Comparison of ENCODE assay signal across 13 cellular contexts in genomic region chr1:36178479-36179219, GRCh38. TPM values are rescaled to one million over a fixed set of nuclear protein-coding genes. Genes with fewer than 3 reads are reported as not detected.
DNase-seq lines count a peak whose midpoint lies in the region; ATAC-seq, FAIRE-seq and TF ChIP-seq lines count a peak whose summit lies in the region.
"Had no signal": no experiment of that assay in that cellular context is flagged by ENCODE, and none has a peak within 500 bp of the region (broad histone marks: within the 10 kb centered on the region; RNA-seq: fewer than 3 reads in every experiment).

No MANE protein-coding gene starts in this region.

- CTCF ChIA-PET in SK-N-SH (lab: Yijun Ruan, JAX) = interaction anchor here (1.5 kb wide), 1 partner anchor 10 kb away, joined by 3 read pairs; no protein-coding TSS in a partner anchor

- H3K9ac ChIP-seq in SK-N-SH = no peak overlapping the region

- DNase-seq in SK-N-SH = peak; percentile 60
- DNase-seq in heart left ventricle = peak in 3 of 5 donors; percentile 56 to 62 (median 57)
- DNase-seq in transverse colon = peak; percentile 90
- no peak for DNase-seq in GM19239 (ENCODE audit: insufficient read length, low spot score)
- DNase-seq in activated CD4-positive, CD25-positive, alpha-beta regulatory T cell (lab: John Stamatoyannopoulos, UW) = no peak
- DNase-seq: NCI-H446 had no signal

- H3K4me3 ChIP-seq in SK-N-SH (ENCODE audit: low read depth in 2 of 2, low read length in 1 of 2) (no peak overlapping the region), heart left ventricle (no peak overlapping the region), mesodermal cell (ENCODE audit: extremely low read depth, insufficient read depth, low read length, poor library complexity, severe bottlenecking) (no peak overlapping the region), transverse colon (peak overlapping the region in 3 of 4 donors; percentile 13 to 36 (median 24))
- H3K4me3 ChIP-seq: SJSA1 had no signal

- no peak for TF ChIP-seq CTCF in SK-N-SH (IDR thresholded peaks at IDR 0.05)
- no peak for TF ChIP-seq CTCF in heart left ventricle (IDR thresholded peaks at IDR 0.05)
- no peak for TF ChIP-seq CTCF in transverse colon (IDR thresholded peaks at IDR 0.05)

- no peak for TF ChIP-seq EP300 in SK-N-SH (IDR thresholded peaks at IDR 0.05; ENCODE audit: borderline replicate concordance in 1 of 2, low read depth in 1 of 2, low read length in 1 of 2)
- TF ChIP-seq EP300 in transverse colon (IDR thresholded peaks at IDR 0.05; ENCODE audit: low read depth) = no peak

- no peaks in the 10 kb centered on the region for H3K9me3 ChIP-seq in SK-N-SH
- no peaks in the 10 kb centered on the region for H3K9me3 ChIP-seq in heart left ventricle
- H3K9me3 ChIP-seq in mesodermal cell (ENCODE audit: control insufficient read depth, low read length) = no peaks in the 10 kb centered on the region
- no peaks in the 10 kb centered on the region for H3K9me3 ChIP-seq in transverse colon
- H3K9me3 ChIP-seq: SJSA1 had no signal

- H3K9me2 ChIP-seq in SK-N-SH = no peaks in the 10 kb centered on the region

- H3F3A ChIP-seq in SK-N-SH (replicated peaks; ENCODE audit: insufficient read depth) = peaks cover 20% of the 10 kb centered on the region

- H3K4me2 ChIP-seq in SK-N-SH = no peak overlapping the region

- no peak for ATAC-seq in SK-N-SH treated with all-trans-retinoic acid at 6 μM for 48 hours
- peak in 3 of 4 donors; percentile 25 to 44 (median 35) for ATAC-seq in heart left ventricle
- ATAC-seq in HG03520 (IDR thresholded peaks at IDR 0.05; ENCODE audit: unreplicated experiment) = no peak
- ATAC-seq: activated CD4-positive, CD25-positive, alpha-beta regulatory T cell treated with anti-CD3 and anti-CD28 coated beads, Interleukin-2, amount 50 U/mL, for 24 hours had no signal

- H3K27ac ChIP-seq in SK-N-SH (ENCODE audit: low read depth in 2 of 2, low read length in 1 of 2) (no peak overlapping the region), heart left ventricle (peak overlapping the region; percentile 20 to 100 (median 61)), mesodermal cell (ENCODE audit: low read depth, low read length, severe bottlenecking) (peak overlapping the region; percentile 29), transverse colon (peak overlapping the region; percentile 79 to 86 (median 82))
- H3K27ac ChIP-seq: SJSA1 had no signal

- no peak for TF ChIP-seq POLR2A in heart left ventricle (IDR thresholded peaks at IDR 0.05)
- TF ChIP-seq POLR2A in transverse colon (IDR thresholded peaks at IDR 0.05) = peak; percentile 51

- no peak overlapping the region for H2AFZ ChIP-seq in SK-N-SH (ENCODE audit: low read depth)

- no peak for TF ChIP-seq RAD21 in SK-N-SH (IDR thresholded peaks at IDR 0.05; ENCODE audit: low read length)

- no peak for FAIRE-seq in GM19239 (lab: Jason Lieb, UNC)
- FAIRE-seq: A204.1, bronchial epithelial cell had no signal

- peaks cover 0 to 6% of the 10 kb centered on the region in 2 experiments; a peak in 1 of 4 replicates for H3K4me1 ChIP-seq in SK-N-SH (ENCODE audit: control insufficient read depth in 1 of 2, insufficient read depth in 2 of 2, low read depth in 1 of 2, low read length in 1 of 2)
- peaks cover 0 to 61% (median 28%) of the 10 kb centered on the region in 12 donors for H3K4me1 ChIP-seq in heart left ventricle
- peaks cover 36% of the 10 kb centered on the region for H3K4me1 ChIP-seq in mesodermal cell (ENCODE audit: control insufficient read depth, insufficient read depth, low read length, poor library complexity, severe bottlenecking)
- H3K4me1 ChIP-seq in transverse colon = peaks cover 16 to 51% (median 30%) of the 10 kb centered on the region in 4 donors
- H3K4me1 ChIP-seq: SJSA1 had no signal

- intact Hi-C loops in heart left ventricle (cut with DNase I) = no loop called here
- intact Hi-C loops in transverse colon (cut with DNase I; ENCODE audit: low total_unique reads) = no loop called here

- peaks cover 45 to 58% of the 10 kb centered on the region in 2 experiments for H3K36me3 ChIP-seq in SK-N-SH (replicated peaks in 1 of 2; ENCODE audit: control insufficient read depth in 1 of 2, insufficient read depth in 2 of 2, low read length in 1 of 2)
- peaks cover 3 to 87% (median 80%) of the 10 kb centered on the region in 9 donors for H3K36me3 ChIP-seq in heart left ventricle
- H3K36me3 ChIP-seq in mesodermal cell (ENCODE audit: control insufficient read depth, insufficient read depth, low read length) = peaks cover 87% of the 10 kb centered on the region
- H3K36me3 ChIP-seq in transverse colon = peaks cover 0 to 39% (median 12%) of the 10 kb centered on the region in 4 donors

- H3K79me2 ChIP-seq in SK-N-SH (ENCODE audit: insufficient read depth) = peaks cover 32% of the 10 kb centered on the region

- peaks cover 21% of the 10 kb centered on the region; the same call in 1 of the 2 replicates for H4K20me1 ChIP-seq in SK-N-SH (ENCODE audit: insufficient read depth)

- in situ Hi-C loops in transverse colon (cut with MboI; ENCODE audit: low pct_ligation_motif_present in 1 of 4, low pct_unique_long_range_greater_than_20kb in 1 of 4, low sequenced_read_pairs in 3 of 4) = loop anchor here in 3 of 4 donors (25.0 kb wide), 2 partner anchors 109 to 234 kb away; no protein-coding TSS in a partner anchor

- H3K27me3 ChIP-seq in SK-N-SH (ENCODE audit: insufficient read depth) = no peaks in the 10 kb centered on the region
- no peaks in the 10 kb centered on the region for H3K27me3 ChIP-seq in heart left ventricle
- H3K27me3 ChIP-seq in transverse colon = no peaks in the 10 kb centered on the region
- H3K27me3 ChIP-seq: SJSA1 had no signal

- POLR2A ChIA-PET in SK-N-SH (lab: Yijun Ruan, JAX) = no interaction called here

- 96% methylated on average over 62 of the region's 62 CpGs for WGBS in SK-N-SH (ENCODE audit: low lambda C conversion rate)
- 54 to 79% (median 70%) methylated on average over 60 to 62 of the region's 62 CpGs for WGBS in heart left ventricle, 4 donors
- WGBS in mesodermal cell (ENCODE audit: insufficient coverage in 2 of 2), 2 experiments = 48 to 50% methylated on average over 60 to 61 of the region's 62 CpGs
- WGBS in transverse colon (ENCODE audit: low coverage in 1 of 2), 2 donors = 65% methylated on average over 62 of the region's 62 CpGs; no CpG with 5 or more reads in 1 of the 2 donors

TF ChIP-seq in SK-N-SH treated with all-trans-retinoic acid at 6 μM for 48 hours, 23 proteins besides CTCF, POLR2A, EP300 and RAD21 (continues in another document):
- no peak for TF ChIP-seq POU6F1 (CRISPR knock-in tag; IDR thresholded peaks at IDR 0.05; ENCODE audit: borderline replicate concordance, low read depth)
- TF ChIP-seq RARB (CRISPR knock-in tag; IDR thresholded peaks at IDR 0.05) = no peak
- no peak for TF ChIP-seq ZC3H10 (CRISPR knock-in tag; IDR thresholded peaks at IDR 0.05)
- TF ChIP-seq ZNF70 (CRISPR knock-in tag; IDR thresholded peaks at IDR 0.05) = no peak
- TF ChIP-seq GLIS3 (CRISPR knock-in tag; IDR thresholded peaks at IDR 0.05) = no peak
- TF ChIP-seq ZNF565 (CRISPR knock-in tag; conservative IDR thresholded peaks at IDR 0.05; ENCODE audit: low read depth) = no peak

RNA-seq across cellular contexts. Expression of gene MAP7D1, which starts 22.7 kb away (rescaled TPM):
- polyA plus RNA-seq in SK-N-SH (2012; rRNA removed) (40.6 and 69.9 TPM in 2 replicates), heart left ventricle (100 to 1,000 TPM; 236 to 331 TPM)
- 78.2 and 85.1 TPM in 2 replicates for polyA plus RNA-seq in SK-N-SH (2012; cell fraction: cytosol; rRNA removed)
- polyA plus RNA-seq in SK-N-SH (2012; cell fraction: nucleus; rRNA removed) = 137 and 148 TPM in 2 replicates
- total RNA-seq in heart left ventricle (100 to 1,000 TPM; 249 to 706 (median 328) TPM), transverse colon (100 to 1,000 TPM in 1 of 4 donors, 10 to 100 TPM in 3; 74.3 to 187 (median 86.0) TPM)
- 148 TPM for polyA plus RNA-seq in mesodermal cell (2013, experiment 1 of 2)
- polyA plus RNA-seq in mesodermal cell (2013, experiment 2 of 2) = 124 TPM

RNA-seq across cellular contexts. Expression of gene TRAPPC3, which starts 29.4 kb away (rescaled TPM):
- polyA plus RNA-seq in SK-N-SH (2012; rRNA removed) = 149 and 169 TPM in 2 replicates
- polyA plus RNA-seq in SK-N-SH (2012; cell fraction: cytosol; rRNA removed) = 172 and 173 TPM in 2 replicates
- 83.1 and 92.3 TPM in 2 replicates for polyA plus RNA-seq in SK-N-SH (2012; cell fraction: nucleus; rRNA removed)
- total RNA-seq in heart left ventricle = 10 to 100 TPM; 45.3 to 77.2 (median 52.9) TPM
- polyA plus RNA-seq in heart left ventricle = 10 to 100 TPM; 40.8 to 89.6 TPM
- polyA plus RNA-seq in mesodermal cell (2013, experiment 1 of 2) = 61.7 TPM
- polyA plus RNA-seq in mesodermal cell (2013, experiment 2 of 2) = 55.2 TPM
- 100 to 1,000 TPM in 3 of 4 donors, 10 to 100 TPM in 1; 54.6 to 165 (median 105) TPM for total RNA-seq in transverse colon

RNA-seq across cellular contexts. Expression of gene THRAP3, which starts 45.6 kb away (rescaled TPM):
- polyA plus RNA-seq in SK-N-SH (2012; rRNA removed) = 33.7 and 46.1 TPM in 2 replicates
- polyA plus RNA-seq in SK-N-SH (2012; cell fraction: cytosol; rRNA removed) = 34.8 and 38.8 TPM in 2 replicates
- polyA plus RNA-seq in SK-N-SH (2012; cell fraction: nucleus; rRNA removed) = 18.0 and 38.3 TPM in 2 replicates
- 100 to 1,000 TPM in 4 of 9 donors, 10 to 100 TPM in 5; 68.6 to 106 (median 92.8) TPM for total RNA-seq in heart left ventricle
- polyA plus RNA-seq in heart left ventricle = 10 to 100 TPM; 27.9 to 36.5 TPM
- polyA plus RNA-seq in mesodermal cell (2013, experiment 1 of 2) = 85.5 TPM
- polyA plus RNA-seq in mesodermal cell (2013, experiment 2 of 2) = 84.7 TPM
- total RNA-seq in transverse colon = 10 to 100 TPM; 25.8 to 73.7 (median 59.9) TPM

RNA-seq across cellular contexts. Expression of gene COL8A2, which starts 53.6 kb away (rescaled TPM):
- polyA plus RNA-seq in SK-N-SH (2012; rRNA removed) (2.6 and 3.1 TPM in 2 replicates), heart left ventricle (under 1 TPM; 0.34 to 0.53 TPM)
- 1.6 and 2.6 TPM in 2 replicates for polyA plus RNA-seq in SK-N-SH (2012; cell fraction: cytosol; rRNA removed)
- polyA plus RNA-seq in SK-N-SH (2012; cell fraction: nucleus; rRNA removed) = 2.3 and 2.6 TPM in 2 replicates
- total RNA-seq in heart left ventricle (1 to 10 TPM in 5 of 9 donors, under 1 TPM in 4; 0.33 to 2.6 (median 1.1) TPM), transverse colon (1 to 10 TPM; 1.2 to 5.4 (median 1.7) TPM)
- 0.37 TPM for polyA plus RNA-seq in mesodermal cell (2013, experiment 1 of 2)
- polyA plus RNA-seq in mesodermal cell (2013, experiment 2 of 2) = 0.61 TPM

Comparison
In these comparisons a context has a peak if more than half of its experiments do, and no peak if none do; other contexts are left out.
1. DNase-seq: peak in SK-N-SH (single experiment), heart left ventricle (3 of 5) and transverse colon (single experiment); none in GM19239 (single experiment) and activated CD4-positive, CD25-positive, alpha-beta regulatory T cell (0 of 4).
2. H3K27ac ChIP-seq: peak in heart left ventricle (12 of 12), mesodermal cell (single experiment) and transverse colon (4 of 4); none in SK-N-SH (0 of 2).
3. H3K4me3 ChIP-seq: peak in transverse colon (3 of 4); none in SK-N-SH (0 of 2), heart left ventricle (0 of 12) and mesodermal cell (single experiment).
4. ATAC-seq: peak in heart left ventricle (3 of 4); none in SK-N-SH treated with all-trans-retinoic acid at 6 μM for 48 hours (single experiment) and HG03520 (single experiment).